26 cellular contexts compared by ENCODE assay signal in genomic region chr3:179276001-179276400, GRCh38.
"Had no signal": no experiment of that assay in that cellular context is flagged by ENCODE, and none has a peak within 500 bp of the region (broad histone marks: within the 10 kb centered on the region; RNA-seq: fewer than 3 reads in every experiment).

No MANE protein-coding gene starts in this region.

- DNase-seq: cortex of kidney; effector memory CD8-positive, alpha-beta T cell; foreskin fibroblast; gastrocnemius medialis; head of caudate nucleus; mesenchymal stem cell; mucosa of descending colon; naive B cell; right lobe of liver; small intestine; stimulated activated CD4-positive, alpha-beta T cell treated with anti-CD3 and anti-CD28 coated beads, Interleukin-15, amount 100 ng/mL, for 24 hours; stimulated activated CD4-positive, alpha-beta T cell treated with anti-CD3 and anti-CD28 coated beads, Interleukin-2, amount 100 ng/mL, for 48 hours; stimulated activated naive B cell treated with anti-CD40 and anti-IgM and Interleukin-4, amounts not matched to agents 10 μg/mL and 1 μg/mL and 100 μg/mL, for 72 hours; upper lobe of left lung had no signal

- ATAC-seq: effector memory CD8-positive, alpha-beta T cell; gastrocnemius medialis; left lobe of liver; mucosa of descending colon; natural killer cell treated with Interleukin-12 subunit alpha and Interleukin-12 subunit beta and Interleukin-15 and Interleukin-18, amount 100 ng/mL, for 72 hours; right lobe of liver; stimulated activated naive B cell treated with anti-CD40 and anti-IgM and Interleukin-4, amounts not matched to agents 10 μg/mL and 1 μg/mL and 100 μg/mL, for 72 hours had no signal

- H3K9me3 ChIP-seq: gastrocnemius medialis, mucosa of descending colon, right lobe of liver, thoracic aorta, tibial nerve, upper lobe of left lung had no signal

- H3K27ac Mint-ChIP-seq: effector memory CD8-positive, alpha-beta T cell; mesothelial cell of epicardium; natural killer cell treated with Interleukin-12 subunit alpha and Interleukin-12 subunit beta and Interleukin-15 and Interleukin-18, amount 100 ng/mL, for 72 hours; progenitor cell of endocrine pancreas; stimulated activated naive B cell treated with anti-CD40 and anti-IgM and Interleukin-4, amounts not matched to agents 10 μg/mL and 1 μg/mL and 100 μg/mL, for 72 hours; stimulated activated naive CD8-positive, alpha-beta T cell treated with anti-CD3 and anti-CD28 coated beads, Interleukin-15, Interleukin-2, amounts not matched to agents 100 ng/mL and 50 ng/mL, for 24 hours had no signal

- H3K4me3 Mint-ChIP-seq: effector memory CD8-positive, alpha-beta T cell; mesothelial cell of epicardium; naive B cell; natural killer cell treated with Interleukin-12 subunit alpha and Interleukin-12 subunit beta and Interleukin-15 and Interleukin-18, amount 100 ng/mL, for 72 hours; neural crest cell; stimulated activated naive B cell treated with anti-CD40 and anti-IgM and Interleukin-4, amounts not matched to agents 10 μg/mL and 1 μg/mL and 100 μg/mL, for 72 hours; stimulated activated naive CD8-positive, alpha-beta T cell treated with anti-CD3 and anti-CD28 coated beads, Interleukin-15, Interleukin-2, amounts not matched to agents 100 ng/mL and 50 ng/mL, for 24 hours had no signal

- H3K79me2 ChIP-seq: parathyroid adenoma had no signal

- H3K4me1 Mint-ChIP-seq: mesothelial cell of epicardium, neural crest cell had no signal

- H3K27me3 ChIP-seq: gastrocnemius medialis, right lobe of liver, tibial nerve, upper lobe of left lung had no signal

- H3K4me1 ChIP-seq: gastrocnemius medialis, parathyroid adenoma, right lobe of liver, tibial nerve, upper lobe of left lung had no signal

- H3K9ac ChIP-seq: parathyroid adenoma had no signal

- FAIRE-seq: endometrium, keratinocyte, small intestine, urothelium cell line had no signal

- H3K27me3 Mint-ChIP-seq: progenitor cell of endocrine pancreas; stimulated activated naive B cell treated with anti-CD40 and anti-IgM and Interleukin-4, amounts not matched to agents 10 μg/mL and 1 μg/mL and 100 μg/mL, for 72 hours had no signal

- H3K9me3 Mint-ChIP-seq: effector memory CD8-positive, alpha-beta T cell; mesothelial cell of epicardium; natural killer cell treated with Interleukin-12 subunit alpha and Interleukin-12 subunit beta and Interleukin-15 and Interleukin-18, amount 100 ng/mL, for 72 hours; stimulated activated naive B cell treated with anti-CD40 and anti-IgM and Interleukin-4, amounts not matched to agents 10 μg/mL and 1 μg/mL and 100 μg/mL, for 72 hours; stimulated activated naive CD8-positive, alpha-beta T cell treated with anti-CD3 and anti-CD28 coated beads, Interleukin-15, Interleukin-2, amounts not matched to agents 100 ng/mL and 50 ng/mL, for 24 hours had no signal

- H3K36me3 Mint-ChIP-seq: mesothelial cell of epicardium; naive B cell; natural killer cell treated with Interleukin-12 subunit alpha and Interleukin-12 subunit beta and Interleukin-15 and Interleukin-18, amount 100 ng/mL, for 72 hours; stimulated activated naive B cell treated with anti-CD40 and anti-IgM and Interleukin-4, amounts not matched to agents 10 μg/mL and 1 μg/mL and 100 μg/mL, for 72 hours had no signal

- H3K36me3 ChIP-seq: gastrocnemius medialis, right lobe of liver, thoracic aorta, tibial nerve, upper lobe of left lung had no signal

- H2AFZ ChIP-seq: parathyroid adenoma had no signal

- H3K4me3 ChIP-seq: gastrocnemius medialis, mucosa of descending colon, right lobe of liver, thoracic aorta, tibial nerve, upper lobe of left lung had no signal

- H3K27ac ChIP-seq: gastrocnemius medialis, parathyroid adenoma, right lobe of liver, thoracic aorta, tibial nerve, upper lobe of left lung had no signal
